Comparison of ENCODE assay signal across 8 cellular contexts in genomic region chr3:172709776-172710708, GRCh38. TPM values are rescaled to one million over a fixed set of nuclear protein-coding genes. Genes with fewer than 3 reads are reported as not detected.
DNase-seq lines count a peak whose midpoint lies in the region; ATAC-seq and TF ChIP-seq lines count a peak whose summit lies in the region.

No MANE protein-coding gene starts in this region.

- no peaks in the 10 kb centered on the region for H3K36me3 ChIP-seq in breast epithelium
- H3K36me3 ChIP-seq in skeletal muscle tissue (ENCODE audit: control insufficient read depth in 3 of 3, insufficient read depth in 3 of 3, low read length in 3 of 3) = no peaks in the 10 kb centered on the region

- TF ChIP-seq CTCF in breast epithelium (IDR thresholded peaks at IDR 0.05) = no peak

- H3K27ac ChIP-seq in breast epithelium (peak overlapping the region; percentile 91), skeletal muscle tissue (ENCODE audit: low read depth, low read length) (peak overlapping the region; percentile 88)

- H3K4me3 ChIP-seq in GM08714 (ENCODE audit: low read length) = peak overlapping the region; percentile 82
- H3K4me3 ChIP-seq in breast epithelium = peak overlapping the region; percentile 74 to 84 (median 78)
- H3K4me3 ChIP-seq in skeletal muscle tissue (ENCODE audit: low read length in 3 of 3) = peak overlapping the region; percentile 95 to 98 (median 97)

- no peaks in the 10 kb centered on the region for H3K4me1 ChIP-seq in breast epithelium
- peaks cover 10 to 23% (median 17%) of the 10 kb centered on the region in 3 donors for H3K4me1 ChIP-seq in skeletal muscle tissue (ENCODE audit: control insufficient read depth in 3 of 3, insufficient read depth in 3 of 3, low read length in 3 of 3)

- no peaks in the 10 kb centered on the region for H3K27me3 ChIP-seq in breast epithelium
- no peaks in the 10 kb centered on the region for H3K27me3 ChIP-seq in skeletal muscle tissue (ENCODE audit: control insufficient read depth in 3 of 3, insufficient read depth in 3 of 3, low read length in 3 of 3)

- DNase-seq in RPMI7951 (ENCODE audit: low read depth) = peak; percentile 59
- peak; percentile 39 to 60 for DNase-seq in breast epithelium (ENCODE audit: low spot score in 2 of 2)
- DNase-seq in iris pigment epithelial cell (ENCODE audit: low read depth) = peak; percentile 39
- DNase-seq in putamen (ENCODE audit: low spot score) = no peak

- TF ChIP-seq POLR2A in breast epithelium (IDR thresholded peaks at IDR 0.05) = no peak

- peak overlapping the region; percentile 84 to 93 (median 89) for H3K9ac ChIP-seq in skeletal muscle tissue (ENCODE audit: low read depth in 1 of 3, low read length in 3 of 3)

- intact Hi-C loops in breast epithelium (cut with DNase I; ENCODE audit: low total_unique reads) = no loop called here

- peak; percentile 0 for ATAC-seq in HG02759 (IDR thresholded peaks at IDR 0.05; ENCODE audit: unreplicated experiment)
- no peak for ATAC-seq in GM19463 (IDR thresholded peaks at IDR 0.05; ENCODE audit: unreplicated experiment)

- H3K9me3 ChIP-seq in breast epithelium (no peaks in the 10 kb centered on the region), skeletal muscle tissue (ENCODE audit: control insufficient read depth in 3 of 3, low read length in 3 of 3) (no peaks in the 10 kb centered on the region)

RNA-seq across cellular contexts. Expression of gene NCEH1, which starts 0.8 kb away (rescaled TPM):
- 21.8 and 24.8 TPM in 2 replicates for total RNA-seq in RPMI7951 (2014; rRNA removed; shearing (Covaris generic))
- 10 to 100 TPM in 2 of 3 donors, 1 to 10 TPM in 1; 8.5 to 23.9 (median 10.4) TPM for total RNA-seq in breast epithelium
- total RNA-seq in skeletal muscle tissue = 1.6 TPM

RNA-seq across cellular contexts. Expression of gene ECT2, which starts 40.5 kb away (rescaled TPM):
- total RNA-seq in RPMI7951 (2014; rRNA removed; shearing (Covaris generic)) = 134 and 152 TPM in 2 replicates
- total RNA-seq in breast epithelium (10 to 100 TPM in 2 of 3 donors, 1 to 10 TPM in 1; 8.5 to 20.1 (median 15.4) TPM), skeletal muscle tissue (7.3 TPM)
